ENCODE assay signal across 12 cellular contexts in the genomic region with DNA sequence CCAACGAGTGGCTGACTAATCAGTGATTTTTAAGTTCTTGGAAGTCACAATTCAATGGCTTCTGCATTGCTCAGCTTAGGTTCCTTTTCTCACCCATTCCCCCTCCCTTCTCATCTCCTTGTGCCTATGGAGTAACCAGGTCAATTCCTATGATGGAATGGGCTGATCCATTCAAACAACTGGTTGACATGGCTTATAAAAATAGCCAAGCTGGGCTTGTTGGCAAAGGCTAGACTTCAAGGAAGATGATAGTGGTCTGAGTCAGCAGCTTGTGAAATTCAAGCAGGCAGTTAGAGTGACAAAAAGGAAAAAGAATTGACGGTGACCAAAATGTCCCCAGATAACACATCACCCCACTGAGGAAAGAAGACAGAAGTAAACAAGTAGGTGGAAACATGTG.
DNase-seq lines count a peak whose midpoint lies in the region; ATAC-seq and TF ChIP-seq lines count a peak whose summit lies in the region.
"Had no signal": no experiment of that assay in that cellular context is flagged by ENCODE, and none has a peak within 500 bp of the region (broad histone marks: within the 10 kb centered on the region; RNA-seq: fewer than 3 reads in every experiment).

No MANE protein-coding gene starts in this region.

- no peak overlapping the region for H3K4me3 ChIP-seq in AG09309 (ENCODE audit: control insufficient read depth, low read depth, low read length)
- H3K4me3 ChIP-seq: heart right ventricle had no signal

- no peak for ATAC-seq in GM21526 (IDR thresholded peaks at IDR 0.05; ENCODE audit: low FRiP score, unreplicated experiment)
- ATAC-seq in HG03457 (IDR thresholded peaks at IDR 0.05; ENCODE audit: unreplicated experiment), result no peak

- TF ChIP-seq CTCF in AG09309 (IDR thresholded peaks at IDR 0.05; ENCODE audit: control insufficient read depth, insufficient read depth, low read depth, low read length, missing control alignments), result no peak

- DNase-seq in AG09309 (ENCODE audit: low read depth), result peak; percentile 84
- DNase-seq in LoVo (ENCODE audit: low spot score), result peak; percentile 75
- peak; percentile 63 for DNase-seq in amniotic epithelial cell (ENCODE audit: low read depth)
- peak; percentile 95 for DNase-seq in kidney tubule cell (ENCODE audit: low spot score)
- no peak for DNase-seq in amniotic stem cell (lab: John Stamatoyannopoulos, UW)
- no peak for DNase-seq in activated naive CD4-positive, alpha-beta T cell treated with Interleukin-2 at 50 U/mL for 16 hours
- DNase-seq: CD4-positive, CD25-positive, alpha-beta regulatory T cell; heart right ventricle; NCI-H1436; small intestine had no signal

Comparison
In these comparisons a context has a peak if more than half of its experiments do, and no peak if none do; other contexts are left out.
1. DNase-seq: peak in AG09309 (single experiment), LoVo (single experiment), amniotic epithelial cell (single experiment) and kidney tubule cell (single experiment); none in amniotic stem cell (single experiment) and activated naive CD4-positive, alpha-beta T cell treated with Interleukin-2 at 50 U/mL for 16 hours (single experiment).